In genomic region chr4:2943364-2944090, GRCh38 we compare ENCODE assay signal across 20 cellular contexts. TPM values are rescaled to one million over a fixed set of nuclear protein-coding genes. Genes with fewer than 3 reads are reported as not detected.
DNase-seq lines count a peak whose midpoint lies in the region; ATAC-seq and TF ChIP-seq lines count a peak whose summit lies in the region.
"Had no signal": no experiment of that assay in that cellular context is flagged by ENCODE, and none has a peak within 500 bp of the region (broad histone marks: within the 10 kb centered on the region; RNA-seq: fewer than 3 reads in every experiment).

No MANE protein-coding gene starts in this region.

- no peak overlapping the region for H3K4ac ChIP-seq in mesenchymal stem cell (ENCODE audit: low read depth in 1 of 2, low read length in 2 of 2)

- H2AFZ ChIP-seq in mesenchymal stem cell (ENCODE audit: low read depth, low read length): no peak overlapping the region

- H3K14ac ChIP-seq in mesenchymal stem cell (ENCODE audit: low read length in 2 of 2): no peak overlapping the region

- peaks cover 31% of the 10 kb centered on the region for H3K79me1 ChIP-seq in mesenchymal stem cell (replicated peaks; ENCODE audit: low read length, poor library complexity, severe bottlenecking)

- H3K4me1 ChIP-seq in right cardiac atrium (ENCODE audit: control insufficient read depth, insufficient read depth, low read length) (no peaks in the 10 kb centered on the region), heart left ventricle (peaks cover 0 to 12% (median 0%) of the 10 kb centered on the region in 12 donors), mesenchymal stem cell (ENCODE audit: control insufficient read depth, insufficient read depth, low read depth, low read length) (peaks cover 13% of the 10 kb centered on the region)
- H3K4me1 ChIP-seq: HAP-1, SJSA1 had no signal

- H3K9ac ChIP-seq in mesenchymal stem cell (ENCODE audit: low read length): no peak overlapping the region

- H3K23ac ChIP-seq in mesenchymal stem cell (ENCODE audit: low read length in 2 of 2): no peak overlapping the region

- H2BK15ac ChIP-seq in mesenchymal stem cell (ENCODE audit: low read depth, poor library complexity, severe bottlenecking): peak overlapping the region; percentile 41

- DNase-seq in right cardiac atrium: peak in 2 of 3 donors; percentile 13 to 31
- no peak for DNase-seq in heart left ventricle
- DNase-seq in activated CD4-positive, alpha-beta memory T cell treated with anti-CD3 and anti-CD28 coated beads, Interleukin-2, amount 10 ng/mL, durations not matched to agents 7 days and 5 days: no peak
- DNase-seq in mesenchymal stem cell: no peak
- DNase-seq in ureter (ENCODE audit: low spot score): peak; percentile 37
- no peak for DNase-seq in SKM-1 treated with dmso at 0.1 percent for 144 hours (lab: John Stamatoyannopoulos, UW; ENCODE audit: unreplicated experiment)
- DNase-seq in stimulated activated CD4-positive, alpha-beta T cell treated with anti-CD3 and anti-CD28 coated beads, Interleukin-15, amount 100 ng/mL, for 24 hours: no peak
- DNase-seq in OCI-M2 (lab: John Stamatoyannopoulos, UW; ENCODE audit: unreplicated experiment): no peak
- DNase-seq: activated CD4-positive, alpha-beta T cell treated with anti-CD3 and anti-CD28 coated beads for 48 hours; activated gamma-delta T cell treated with Interleukin-2 at 50 U/mL for 16 hours; AML-193; DMS153; esophagus squamous epithelium; NCI-H1694; NCI-H446 treated with DMSO at 0.1 percent for 48 hours; testis had no signal

- H3K36me3 Mint-ChIP-seq in activated CD4-positive, alpha-beta memory T cell treated with anti-CD3 and anti-CD28 coated beads, Interleukin-2, amount 10 ng/mL, durations not matched to agents 7 days and 5 days (ENCODE audit: low read depth): peaks cover 87% of the 10 kb centered on the region

- peak overlapping the region; percentile 82 for H3K27ac Mint-ChIP-seq in activated CD4-positive, alpha-beta memory T cell treated with anti-CD3 and anti-CD28 coated beads, Interleukin-2, amount 10 ng/mL, durations not matched to agents 7 days and 5 days
- H3K27ac Mint-ChIP-seq: nephron had no signal

- no peak overlapping the region for H3K4me2 ChIP-seq in mesenchymal stem cell (ENCODE audit: low read length, poor library complexity, severe bottlenecking)

- POLR2A ChIA-PET in activated CD4-positive, alpha-beta memory T cell treated with anti-CD3 and anti-CD28 coated beads, Interleukin-2, amount 10 ng/mL, durations not matched to agents 7 days and 5 days (lab: Charles Lee): interaction anchor here (1.2 to 3.4 kb wide), 4 partner anchors 8 to 37 kb away, joined by 3 to 25 read pairs (median 14); no protein-coding TSS in a partner anchor

- H3K4me1 Mint-ChIP-seq in activated CD4-positive, alpha-beta memory T cell treated with anti-CD3 and anti-CD28 coated beads, Interleukin-2, amount 10 ng/mL, durations not matched to agents 7 days and 5 days: peaks cover 38% of the 10 kb centered on the region
- H3K4me1 Mint-ChIP-seq: brain, nephron had no signal

- H4K8ac ChIP-seq in mesenchymal stem cell (ENCODE audit: low read length): no peak overlapping the region

- no peak overlapping the region for H4K91ac ChIP-seq in mesenchymal stem cell (ENCODE audit: low read length)

- H3K4me3 ChIP-seq in right cardiac atrium (ENCODE audit: low read length) (no peak overlapping the region), heart left ventricle (no peak overlapping the region), mesenchymal stem cell (ENCODE audit: insufficient read depth in 1 of 2, low read depth in 1 of 2, low read length in 2 of 2) (no peak overlapping the region)
- H3K4me3 ChIP-seq: esophagus squamous epithelium, HAP-1, SJSA1, testis had no signal

- peaks cover 2 to 98% (median 97%) of the 10 kb centered on the region in 9 donors for H3K36me3 ChIP-seq in heart left ventricle
- peaks cover 85 to 94% of the 10 kb centered on the region in 2 experiments for H3K36me3 ChIP-seq in mesenchymal stem cell (ENCODE audit: control insufficient read depth in 1 of 2, insufficient read depth in 2 of 2, low read depth in 1 of 2, low read length in 2 of 2)

- H2BK5ac ChIP-seq in mesenchymal stem cell (ENCODE audit: low read depth, low read length, poor library complexity, severe bottlenecking): no peak overlapping the region

- no peak overlapping the region for H2AK5ac ChIP-seq in mesenchymal stem cell (ENCODE audit: low read length, severe bottlenecking)

- H2BK120ac ChIP-seq in mesenchymal stem cell (ENCODE audit: low read depth, low read length): no peak overlapping the region

- no peaks in the 10 kb centered on the region for H3K27me3 Mint-ChIP-seq in activated CD4-positive, alpha-beta memory T cell treated with anti-CD3 and anti-CD28 coated beads, Interleukin-2, amount 10 ng/mL, durations not matched to agents 7 days and 5 days
- H3K27me3 Mint-ChIP-seq: brain had no signal

- H3K27ac ChIP-seq in right cardiac atrium (ENCODE audit: low read length) (no peak overlapping the region), heart left ventricle (no peak overlapping the region), mesenchymal stem cell (ENCODE audit: low read length, poor library complexity, severe bottlenecking) (no peak overlapping the region)
- H3K27ac ChIP-seq: SJSA1, testis had no signal

- intact Hi-C loops in right cardiac atrium (cut with DNase I) (no loop called here), heart left ventricle (cut with DNase I) (no loop called here)

- no peak for TF ChIP-seq POLR2A in heart left ventricle (IDR thresholded peaks at IDR 0.05)

- no peak overlapping the region for H3K18ac ChIP-seq in mesenchymal stem cell (ENCODE audit: low read depth in 1 of 2, low read length in 2 of 2)

- ATAC-seq in right cardiac atrium (no peak), heart left ventricle (no peak)

- H3K27me3 ChIP-seq in right cardiac atrium (ENCODE audit: control insufficient read depth, insufficient read depth) (no peaks in the 10 kb centered on the region), heart left ventricle (no peaks in the 10 kb centered on the region), mesenchymal stem cell (ENCODE audit: control insufficient read depth in 1 of 2, insufficient read depth in 1 of 2, low read length in 2 of 2) (no peaks in the 10 kb centered on the region)
- H3K27me3 ChIP-seq: esophagus squamous epithelium, SJSA1, testis had no signal

- CTCF ChIA-PET in activated CD4-positive, alpha-beta memory T cell treated with anti-CD3 and anti-CD28 coated beads, Interleukin-2, amount 10 ng/mL, durations not matched to agents 7 days and 5 days (lab: Charles Lee): interaction anchor here (1.1 to 3.1 kb wide), 3 partner anchors 10 to 181 kb away, joined by 3 to 12 read pairs (median 9); no protein-coding TSS in a partner anchor

- H3K9me3 ChIP-seq in right cardiac atrium (ENCODE audit: control insufficient read depth, low read length) (no peaks in the 10 kb centered on the region), heart left ventricle (no peaks in the 10 kb centered on the region), mesenchymal stem cell (ENCODE audit: control insufficient read depth, low read length) (no peaks in the 10 kb centered on the region)
- H3K9me3 ChIP-seq: esophagus squamous epithelium, HAP-1, SJSA1, testis had no signal

- no peaks in the 10 kb centered on the region for H3K9me3 Mint-ChIP-seq in activated CD4-positive, alpha-beta memory T cell treated with anti-CD3 and anti-CD28 coated beads, Interleukin-2, amount 10 ng/mL, durations not matched to agents 7 days and 5 days
- H3K9me3 Mint-ChIP-seq: brain, nephron had no signal

- 94% methylated on average over 20 of the region's 20 CpGs for WGBS in right cardiac atrium
- 95 to 97% (median 96%) methylated on average over 20 of the region's 20 CpGs for WGBS in heart left ventricle, 4 donors
- WGBS in mesenchymal stem cell: 97% methylated on average over 7 of the region's 20 CpGs

- H2BK12ac ChIP-seq in mesenchymal stem cell (ENCODE audit: low read length in 2 of 2): no peak overlapping the region

- no peak overlapping the region for H3K4me3 Mint-ChIP-seq in activated CD4-positive, alpha-beta memory T cell treated with anti-CD3 and anti-CD28 coated beads, Interleukin-2, amount 10 ng/mL, durations not matched to agents 7 days and 5 days
- H3K4me3 Mint-ChIP-seq: brain, nephron had no signal

- TF ChIP-seq CTCF in heart left ventricle (IDR thresholded peaks at IDR 0.05): no peak

RNA-seq across cellular contexts. Expression of gene NOP14, which starts 19.7 kb away (rescaled TPM):
- total RNA-seq in right cardiac atrium (10 to 100 TPM; 15.4 to 19.2 (median 18.4) TPM), heart left ventricle (10 to 100 TPM; 11.4 to 21.5 (median 15.8) TPM), ureter (43.0 TPM)
- polyA plus RNA-seq in right cardiac atrium (12.0 TPM), heart left ventricle (10 to 100 TPM; 11.7 to 26.0 TPM)
- 10 to 100 TPM; 34.1 to 38.7 TPM for total RNA-seq in activated CD4-positive, alpha-beta memory T cell treated with anti-CD3 and anti-CD28 coated beads, Interleukin-2, amount 10 ng/mL, durations not matched to agents 7 days and 5 days
- polyA plus RNA-seq in mesenchymal stem cell (2013, experiment 1 of 2): 32.6 TPM
- polyA plus RNA-seq in mesenchymal stem cell (2013, experiment 2 of 2): 33.3 TPM

RNA-seq across cellular contexts. Expression of gene GRK4, which starts 19.8 kb away (rescaled TPM):
- total RNA-seq in right cardiac atrium (10 to 100 TPM; 11.6 to 13.1 (median 12.4) TPM), heart left ventricle (10 to 100 TPM in 2 of 9 donors, 1 to 10 TPM in 7; 4.9 to 11.8 (median 9.3) TPM), ureter (4.3 TPM)
- polyA plus RNA-seq in right cardiac atrium (8.4 TPM), heart left ventricle (10 to 100 TPM in 1 of 2 donors, 1 to 10 TPM in 1; 5.3 to 12.0 TPM)
- 1 to 10 TPM; 3.1 to 3.6 TPM for total RNA-seq in activated CD4-positive, alpha-beta memory T cell treated with anti-CD3 and anti-CD28 coated beads, Interleukin-2, amount 10 ng/mL, durations not matched to agents 7 days and 5 days
- polyA plus RNA-seq in mesenchymal stem cell (2013, experiment 1 of 2): 3.6 TPM
- polyA plus RNA-seq in mesenchymal stem cell (2013, experiment 2 of 2): 3.7 TPM

Comparison
In these comparisons a context has a peak if more than half of its experiments do, and no peak if none do; other contexts are left out.
1. DNase-seq: peak in right cardiac atrium (2 of 3) and ureter (single experiment); none in heart left ventricle (0 of 5), activated CD4-positive, alpha-beta memory T cell treated with anti-CD3 and anti-CD28 coated beads, Interleukin-2, amount 10 ng/mL, durations not matched to agents 7 days and 5 days (single experiment), mesenchymal stem cell (single experiment), SKM-1 treated with dmso at 0.1 percent for 144 hours (single experiment), stimulated activated CD4-positive, alpha-beta T cell treated with anti-CD3 and anti-CD28 coated beads, Interleukin-15, amount 100 ng/mL, for 24 hours (single experiment) and OCI-M2 (single experiment).